Comparison of ENCODE assay signal across 1 cellular context in genomic region chr10:102599565-102600327, GRCh38.
TF ChIP-seq lines count a peak whose summit lies in the region.

No MANE protein-coding gene starts in this region.

TF ChIP-seq in HepG2, 621 proteins besides CTCF, POLR2A, EP300 and RAD21 (continues in another document):
- TF ChIP-seq ZFP90 (CRISPR knock-in tag; IDR thresholded peaks at IDR 0.05; ENCODE audit: borderline replicate concordance), result peak; percentile 87; the same call in 1 of the 2 replicates
- TF ChIP-seq MYPOP (CRISPR knock-in tag; IDR thresholded peaks at IDR 0.05), result peak; percentile 67; the same call in 1 of the 2 replicates
- TF ChIP-seq THAP8 (CRISPR knock-in tag; IDR thresholded peaks at IDR 0.05; ENCODE audit: borderline replicate concordance), result no peak
- peak; percentile 90 for TF ChIP-seq SALL1 (CRISPR knock-in tag; IDR thresholded peaks at IDR 0.05)
- no peak for TF ChIP-seq CEBPB (IDR thresholded peaks at IDR 0.05; ENCODE audit: borderline replicate concordance, low read depth, low read length)
- no peak for TF ChIP-seq STAG1 (CRISPR knock-in tag; IDR thresholded peaks at IDR 0.05)
- TF ChIP-seq ARID3A (IDR thresholded peaks at IDR 0.05; ENCODE audit: low read depth, low read length), result no peak
- 0 out of 2 replicates have a peak, but pooled peaks have one; percentile 18 for TF ChIP-seq SP4 (CRISPR knock-in tag; IDR thresholded peaks at IDR 0.05)
- no peak for TF ChIP-seq CCDC6 (CRISPR knock-in tag; IDR thresholded peaks at IDR 0.05)
- TF ChIP-seq PHF21A (CRISPR knock-in tag; IDR thresholded peaks at IDR 0.05), result peak; percentile 91
- TF ChIP-seq ZFP36L2 (CRISPR knock-in tag; IDR thresholded peaks at IDR 0.05), result no peak
- TF ChIP-seq ZC3H13 (CRISPR knock-in tag; IDR thresholded peaks at IDR 0.05), result 0 out of 2 replicates have a peak, but pooled peaks have one; percentile 36
- TF ChIP-seq ZNF275 (CRISPR knock-in tag; IDR thresholded peaks at IDR 0.05; ENCODE audit: borderline replicate concordance), result peak; percentile 56; the same call in 1 of the 2 replicates
- peak; percentile 86; the same call in 1 of the 2 replicates for TF ChIP-seq SSRP1 (CRISPR knock-in tag; IDR thresholded peaks at IDR 0.05)
- peak; percentile 59; the same call in 1 of the 2 replicates for TF ChIP-seq NFKBIZ (CRISPR knock-in tag; IDR thresholded peaks at IDR 0.05)
- TF ChIP-seq MED8 (CRISPR knock-in tag; IDR thresholded peaks at IDR 0.05; ENCODE audit: insufficient replicate concordance), result peak; percentile 36
- TF ChIP-seq ZSCAN20 (CRISPR knock-in tag; IDR thresholded peaks at IDR 0.05; ENCODE audit: borderline replicate concordance), result 0 out of 2 replicates have a peak, but pooled peaks have one; percentile 57
- TF ChIP-seq KDM3A (CRISPR knock-in tag; IDR thresholded peaks at IDR 0.05; ENCODE audit: low read depth), result 0 out of 2 replicates have a peak, but pooled peaks have one; percentile 6
- TF ChIP-seq ZNF468 (CRISPR knock-in tag; IDR thresholded peaks at IDR 0.05), result no peak
- TF ChIP-seq ZNF317 (CRISPR knock-in tag; IDR thresholded peaks at IDR 0.05), result 0 out of 2 replicates have a peak, but pooled peaks have one; percentile 11
- TF ChIP-seq ZNF354B (CRISPR knock-in tag; IDR thresholded peaks at IDR 0.05), result 0 out of 2 replicates have a peak, but pooled peaks have one; percentile 51
- TF ChIP-seq ZNF770 (CRISPR knock-in tag; IDR thresholded peaks at IDR 0.05), result peak; percentile 61; the same call in 1 of the 2 replicates
- TF ChIP-seq ZNF567 (CRISPR knock-in tag; IDR thresholded peaks at IDR 0.05; ENCODE audit: borderline replicate concordance), result 0 out of 2 replicates have a peak, but pooled peaks have one; percentile 61
- peak; percentile 88; the same call in 1 of the 2 replicates for TF ChIP-seq ZBTB7B (CRISPR knock-in tag; IDR thresholded peaks at IDR 0.05)
- no peak for TF ChIP-seq GZF1 (CRISPR knock-in tag; IDR thresholded peaks at IDR 0.05)
- TF ChIP-seq HDAC2 (CRISPR knock-in tag; IDR thresholded peaks at IDR 0.05), result peak; percentile 84
- no peak for TF ChIP-seq MBNL3 (CRISPR knock-in tag; conservative IDR thresholded peaks at IDR 0.05)
- no peak for TF ChIP-seq ZFP82 (CRISPR knock-in tag; IDR thresholded peaks at IDR 0.05; ENCODE audit: borderline replicate concordance)
- TF ChIP-seq SRY (CRISPR knock-in tag; IDR thresholded peaks at IDR 0.05), result 0 out of 2 replicates have a peak, but pooled peaks have one; percentile 63
- 0 out of 2 replicates have a peak, but pooled peaks have one; percentile 53 for TF ChIP-seq E2F1 (CRISPR knock-in tag; IDR thresholded peaks at IDR 0.05)
- no peak for TF ChIP-seq ZBTB42 (CRISPR knock-in tag; IDR thresholded peaks at IDR 0.05)
- TF ChIP-seq PHF20 (CRISPR knock-in tag; IDR thresholded peaks at IDR 0.05), result peak; percentile 56; the same call in 1 of the 2 replicates
- TF ChIP-seq ZFY (CRISPR knock-in tag; IDR thresholded peaks at IDR 0.05), result peak; percentile 80
- 0 out of 2 replicates have a peak, but pooled peaks have one; percentile 48 for TF ChIP-seq ZNF644 (CRISPR knock-in tag; IDR thresholded peaks at IDR 0.05; ENCODE audit: low read depth)
- TF ChIP-seq SAP130 (CRISPR knock-in tag; IDR thresholded peaks at IDR 0.05; ENCODE audit: low read depth), result peak; percentile 78
- TF ChIP-seq EEA1 (CRISPR knock-in tag; IDR thresholded peaks at IDR 0.05; ENCODE audit: borderline replicate concordance), result no peak
- peak; percentile 69; the same call in 1 of the 2 replicates for TF ChIP-seq BRF2 (CRISPR knock-in tag; IDR thresholded peaks at IDR 0.05)
- TF ChIP-seq HIVEP1 (CRISPR knock-in tag; IDR thresholded peaks at IDR 0.05), result peak; percentile 34; the same call in 1 of the 2 replicates
- TF ChIP-seq FOXM1 (CRISPR knock-in tag; IDR thresholded peaks at IDR 0.05), result no peak
- TF ChIP-seq HNRNPH1 (optimal IDR thresholded peaks at IDR 0.05; ENCODE audit: low read depth, low read length), result no peak
- TF ChIP-seq GABPA (IDR thresholded peaks at IDR 0.05; ENCODE audit: low read depth, low read length), result no peak
- TF ChIP-seq GABPA (CRISPR knock-in tag; IDR thresholded peaks at IDR 0.05; ENCODE audit: low read depth), result peak; percentile 61; the same call in 1 of the 2 replicates
- no peak for TF ChIP-seq ZFP1 (CRISPR knock-in tag; IDR thresholded peaks at IDR 0.05)
- peak; percentile 60; the same call in 1 of the 2 replicates for TF ChIP-seq NR2C2 (CRISPR knock-in tag; IDR thresholded peaks at IDR 0.05; ENCODE audit: borderline replicate concordance)
- peak; percentile 85 for TF ChIP-seq TARDBP (CRISPR knock-in tag; IDR thresholded peaks at IDR 0.05)
- peak; percentile 73 for TF ChIP-seq RXRB (CRISPR knock-in tag; IDR thresholded peaks at IDR 0.05; ENCODE audit: borderline replicate concordance)
- no peak for TF ChIP-seq FOXA1 (IDR thresholded peaks at IDR 0.05)
- TF ChIP-seq FOXA1 (CRISPR knock-in tag; IDR thresholded peaks at IDR 0.05), result peak; percentile 84
- no peak for TF ChIP-seq HNRNPLL (IDR thresholded peaks at IDR 0.05; ENCODE audit: low read depth, low read length, poor library complexity, severe bottlenecking)
- TF ChIP-seq HMG20A (CRISPR knock-in tag; IDR thresholded peaks at IDR 0.05; ENCODE audit: borderline replicate concordance), result peak; percentile 64; the same call in 1 of the 2 replicates
- TF ChIP-seq SATB2 (CRISPR knock-in tag; IDR thresholded peaks at IDR 0.05), result 0 out of 2 replicates have a peak, but pooled peaks have one; percentile 58
- peak; percentile 79 for TF ChIP-seq ZNF264 (CRISPR knock-in tag; IDR thresholded peaks at IDR 0.05)
- 0 out of 2 replicates have a peak, but pooled peaks have one; percentile 44 for TF ChIP-seq ZNF280B (CRISPR knock-in tag; IDR thresholded peaks at IDR 0.05; ENCODE audit: borderline replicate concordance)
- TF ChIP-seq ZNF557 (CRISPR knock-in tag; IDR thresholded peaks at IDR 0.05), result 0 out of 2 replicates have a peak, but pooled peaks have one; percentile 29
- TF ChIP-seq MEF2D (CRISPR knock-in tag; IDR thresholded peaks at IDR 0.05), result peak; percentile 9; the same call in 1 of the 2 replicates
- TF ChIP-seq ZNF205 (CRISPR knock-in tag; IDR thresholded peaks at IDR 0.05), result peak; percentile 76; the same call in 1 of the 2 replicates
